Comparison of ENCODE assay signal across 1 cellular context in genomic region chr6:24283043-24283985, GRCh38.
TF ChIP-seq lines count a peak whose summit lies in the region.

No MANE protein-coding gene starts in this region.

TF ChIP-seq in HEK293, 187 proteins besides CTCF, POLR2A, EP300 and RAD21 (continued from another document and continues in another):
- no peak; the same call in 1 of the 2 replicates for TF ChIP-seq PRDM10 (tag by site-specific recombination; IDR thresholded peaks at IDR 0.05)
- no peak for TF ChIP-seq ZFHX2 (tag by site-specific recombination; conservative IDR thresholded peaks at IDR 0.05)
- no peak for TF ChIP-seq KLF8 (tag by site-specific recombination; IDR thresholded peaks at IDR 0.05)
- no peak for TF ChIP-seq ZNF837 (tag by site-specific recombination; IDR thresholded peaks at IDR 0.05)
- TF ChIP-seq REPIN1 (tag by site-specific recombination; IDR thresholded peaks at IDR 0.05; ENCODE audit: low read depth): no peak
- 0 out of 2 replicates have a peak, but pooled peaks have one; percentile 12 for TF ChIP-seq ZNF558 (tag by site-specific recombination; IDR thresholded peaks at IDR 0.05)
- TF ChIP-seq ZIC2 (tag by site-specific recombination; IDR thresholded peaks at IDR 0.05): 0 out of 2 replicates have a peak, but pooled peaks have one; percentile 29
- no peak; the same call in 1 of the 2 replicates for TF ChIP-seq ZNF394 (tag by site-specific recombination; IDR thresholded peaks at IDR 0.05; ENCODE audit: borderline replicate concordance)
- no peak for TF ChIP-seq ZNF292 (tag by site-specific recombination; IDR thresholded peaks at IDR 0.05; ENCODE audit: borderline replicate concordance, low read depth)
- TF ChIP-seq ZNF560 (tag by site-specific recombination; IDR thresholded peaks at IDR 0.05; ENCODE audit: borderline replicate concordance): no peak
- no peak for TF ChIP-seq OVOL3 (tag by site-specific recombination; IDR thresholded peaks at IDR 0.05)
- no peak for TF ChIP-seq ZBTB48 (tag by site-specific recombination; IDR thresholded peaks at IDR 0.05)
- TF ChIP-seq ZNF311 (tag by site-specific recombination; IDR thresholded peaks at IDR 0.05; ENCODE audit: borderline replicate concordance): no peak
- TF ChIP-seq ZNF639 (tag by site-specific recombination; IDR thresholded peaks at IDR 0.05): no peak
- no peak for TF ChIP-seq ZNF221 (tag by site-specific recombination; IDR thresholded peaks at IDR 0.05; ENCODE audit: borderline replicate concordance)
- no peak for TF ChIP-seq ZNF571 (tag by site-specific recombination; IDR thresholded peaks at IDR 0.05)
- TF ChIP-seq ZNF391 (tag by site-specific recombination; IDR thresholded peaks at IDR 0.05; ENCODE audit: borderline replicate concordance, low read depth): no peak
- TF ChIP-seq SP2 (tag by site-specific recombination; IDR thresholded peaks at IDR 0.05): no peak
- no peak for TF ChIP-seq ZNF138 (tag by site-specific recombination; IDR thresholded peaks at IDR 0.05; ENCODE audit: borderline replicate concordance)
- no peak for TF ChIP-seq ZNF157 (tag by site-specific recombination; IDR thresholded peaks at IDR 0.05)
- TF ChIP-seq ZFP41 (tag by site-specific recombination; IDR thresholded peaks at IDR 0.05; ENCODE audit: borderline replicate concordance): no peak
- no peak for TF ChIP-seq ZNF664 (tag by site-specific recombination; IDR thresholded peaks at IDR 0.05)
- no peak for TF ChIP-seq ZNF843 (tag by site-specific recombination; IDR thresholded peaks at IDR 0.05)
- no peak for TF ChIP-seq ZNF416 (tag by site-specific recombination; IDR thresholded peaks at IDR 0.05)
- no peak for TF ChIP-seq SCRT2 (tag by site-specific recombination; IDR thresholded peaks at IDR 0.05)
- TF ChIP-seq TSHZ1 (tag by site-specific recombination; IDR thresholded peaks at IDR 0.05; ENCODE audit: borderline replicate concordance): no peak
- no peak for TF ChIP-seq SALL2 (tag by site-specific recombination; IDR thresholded peaks at IDR 0.05; ENCODE audit: borderline replicate concordance)
- no peak for TF ChIP-seq PRDM2 (tag by site-specific recombination; IDR thresholded peaks at IDR 0.05; ENCODE audit: borderline replicate concordance)
- no peak for TF ChIP-seq ZSCAN23 (tag by site-specific recombination; IDR thresholded peaks at IDR 0.05)
- no peak for TF ChIP-seq ZNF37A (tag by site-specific recombination; IDR thresholded peaks at IDR 0.05)
- no peak for TF ChIP-seq AEBP2 (tag by site-specific recombination; IDR thresholded peaks at IDR 0.05; ENCODE audit: borderline replicate concordance)
- no peak for TF ChIP-seq ZNF350 (tag by site-specific recombination; IDR thresholded peaks at IDR 0.05)
- TF ChIP-seq ZNF24 (tag by site-specific recombination; IDR thresholded peaks at IDR 0.05): no peak; the same call in 1 of the 2 replicates
- 0 out of 2 replicates have a peak, but pooled peaks have one; percentile 20 for TF ChIP-seq BCL11B (tag by site-specific recombination; IDR thresholded peaks at IDR 0.05; ENCODE audit: low read depth)
- TF ChIP-seq PBX3 (CRISPR knock-in tag; IDR thresholded peaks at IDR 0.05): no peak
- 0 out of 2 replicates have a peak, but pooled peaks have one; percentile 11 for TF ChIP-seq ZNF610 (tag by site-specific recombination; IDR thresholded peaks at IDR 0.05; ENCODE audit: borderline replicate concordance)
- no peak for TF ChIP-seq ZBTB49 (tag by site-specific recombination; IDR thresholded peaks at IDR 0.05; ENCODE audit: low read depth)
- peak; percentile 79 for TF ChIP-seq ZNF2 (tag by site-specific recombination; IDR thresholded peaks at IDR 0.05)
- no peak for TF ChIP-seq ZNF747 (tag by site-specific recombination; IDR thresholded peaks at IDR 0.05)
- no peak for TF ChIP-seq ELK4 (IDR thresholded peaks at IDR 0.05; ENCODE audit: borderline replicate concordance, low read depth, low read length)
- no peak for TF ChIP-seq MEIS1 (CRISPR knock-in tag; IDR thresholded peaks at IDR 0.05; ENCODE audit: borderline replicate concordance)
